In the genomic region with DNA sequence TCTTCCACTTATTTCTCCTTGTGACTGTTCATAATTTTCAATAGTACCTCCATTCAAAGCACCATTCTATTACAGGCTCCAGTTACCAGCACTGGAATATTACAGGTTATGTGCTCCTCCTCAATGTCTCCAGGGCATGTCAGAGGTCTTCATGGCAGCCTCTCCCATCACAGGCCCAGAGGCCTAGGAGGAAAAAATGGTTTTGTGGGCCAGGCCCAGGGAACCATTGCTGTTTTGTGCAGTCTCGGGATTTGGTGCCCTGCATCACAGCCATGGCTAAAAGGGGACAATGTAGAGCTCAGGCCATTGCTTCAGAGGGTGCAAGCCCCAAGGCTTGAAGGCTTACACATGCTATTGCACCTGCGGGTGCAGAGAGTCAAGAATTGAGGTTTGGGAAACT, we compare ENCODE assay signal across 3 cellular contexts.
TF ChIP-seq lines count a peak whose summit lies in the region.

No MANE protein-coding gene starts in this region.

TF ChIP-seq in A549, 52 proteins besides CTCF, POLR2A, EP300 and RAD21:
- TF ChIP-seq SREBF2 (IDR thresholded peaks at IDR 0.05): no peak
- no peak for TF ChIP-seq RNF2 (IDR thresholded peaks at IDR 0.05; ENCODE audit: borderline replicate concordance, low read depth)
- TF ChIP-seq RARB (CRISPR knock-in tag; IDR thresholded peaks at IDR 0.05): no peak
- no peak for TF ChIP-seq CHD2 (IDR thresholded peaks at IDR 0.05; ENCODE audit: low read length, partially characterized antibody)
- peak; percentile 89 for TF ChIP-seq ZFP36 (IDR thresholded peaks at IDR 0.05; ENCODE audit: borderline replicate concordance, partially characterized antibody)
- no peak for TF ChIP-seq EHMT2 (IDR thresholded peaks at IDR 0.05; ENCODE audit: low read depth)
- no peak for TF ChIP-seq JUNB (IDR thresholded peaks at IDR 0.05)
- TF ChIP-seq RFX5 (IDR thresholded peaks at IDR 0.05): no peak

TF ChIP-seq in HEK293, 187 proteins besides CTCF, POLR2A, EP300 and RAD21 (continues in another document):
- TF ChIP-seq TRIM28 (IDR thresholded peaks at IDR 0.05; ENCODE audit: borderline replicate concordance, low read length) (peak; percentile 91), ZNF202 (tag by site-specific recombination; IDR thresholded peaks at IDR 0.05; ENCODE audit: borderline replicate concordance) (no peak), SETDB1 (IDR thresholded peaks at IDR 0.05; ENCODE audit: insufficient read length, low read length) (peak; percentile 79), ZNF585B (tag by site-specific recombination; IDR thresholded peaks at IDR 0.05) (peak; percentile 99), ZNF416 (tag by site-specific recombination; IDR thresholded peaks at IDR 0.05) (no peak), ZNF132 (tag by site-specific recombination; IDR thresholded peaks at IDR 0.05; ENCODE audit: borderline replicate concordance) (no peak), ZNF560 (tag by site-specific recombination; IDR thresholded peaks at IDR 0.05; ENCODE audit: borderline replicate concordance) (no peak), GLIS2 (tag by site-specific recombination; IDR thresholded peaks at IDR 0.05) (no peak), ZNF292 (tag by site-specific recombination; IDR thresholded peaks at IDR 0.05; ENCODE audit: borderline replicate concordance, low read depth) (no peak), YY1 (tag by site-specific recombination; IDR thresholded peaks at IDR 0.05) (no peak), GLI2 (tag by site-specific recombination; IDR thresholded peaks at IDR 0.05; ENCODE audit: borderline replicate concordance, low read depth) (no peak), ZNF768 (tag by site-specific recombination; IDR thresholded peaks at IDR 0.05) (no peak), ZFP69B (tag by site-specific recombination; IDR thresholded peaks at IDR 0.05) (no peak), ZNF747 (tag by site-specific recombination; IDR thresholded peaks at IDR 0.05) (no peak)
- TF ChIP-seq, protein P1, sequence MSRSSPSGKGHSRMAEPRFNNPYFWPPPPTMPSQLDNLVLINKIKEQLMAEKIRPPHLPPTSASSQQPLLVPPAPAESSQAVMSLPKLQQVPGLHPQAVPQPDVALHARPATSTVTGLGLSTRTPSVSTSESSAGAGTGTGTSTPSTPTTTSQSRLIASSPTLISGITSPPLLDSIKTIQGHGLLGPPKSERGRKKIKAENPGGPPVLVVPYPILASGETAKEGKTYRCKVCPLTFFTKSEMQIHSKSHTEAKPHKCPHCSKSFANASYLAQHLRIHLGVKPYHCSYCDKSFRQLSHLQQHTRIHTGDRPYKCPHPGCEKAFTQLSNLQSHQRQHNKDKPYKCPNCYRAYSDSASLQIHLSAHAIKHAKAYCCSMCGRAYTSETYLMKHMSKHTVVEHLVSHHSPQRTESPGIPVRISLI (tag by site-specific recombination; IDR thresholded peaks at IDR 0.05): no peak
- TF ChIP-seq, protein P2, sequence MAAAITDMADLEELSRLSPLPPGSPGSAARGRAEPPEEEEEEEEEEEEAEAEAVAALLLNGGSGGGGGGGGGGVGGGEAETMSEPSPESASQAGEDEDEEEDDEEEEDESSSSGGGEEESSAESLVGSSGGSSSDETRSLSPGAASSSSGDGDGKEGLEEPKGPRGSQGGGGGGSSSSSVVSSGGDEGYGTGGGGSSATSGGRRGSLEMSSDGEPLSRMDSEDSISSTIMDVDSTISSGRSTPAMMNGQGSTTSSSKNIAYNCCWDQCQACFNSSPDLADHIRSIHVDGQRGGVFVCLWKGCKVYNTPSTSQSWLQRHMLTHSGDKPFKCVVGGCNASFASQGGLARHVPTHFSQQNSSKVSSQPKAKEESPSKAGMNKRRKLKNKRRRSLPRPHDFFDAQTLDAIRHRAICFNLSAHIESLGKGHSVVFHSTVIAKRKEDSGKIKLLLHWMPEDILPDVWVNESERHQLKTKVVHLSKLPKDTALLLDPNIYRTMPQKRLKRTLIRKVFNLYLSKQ (tag by site-specific recombination; IDR thresholded peaks at IDR 0.05; ENCODE audit: borderline replicate concordance): no peak
- TF ChIP-seq, protein P3, sequence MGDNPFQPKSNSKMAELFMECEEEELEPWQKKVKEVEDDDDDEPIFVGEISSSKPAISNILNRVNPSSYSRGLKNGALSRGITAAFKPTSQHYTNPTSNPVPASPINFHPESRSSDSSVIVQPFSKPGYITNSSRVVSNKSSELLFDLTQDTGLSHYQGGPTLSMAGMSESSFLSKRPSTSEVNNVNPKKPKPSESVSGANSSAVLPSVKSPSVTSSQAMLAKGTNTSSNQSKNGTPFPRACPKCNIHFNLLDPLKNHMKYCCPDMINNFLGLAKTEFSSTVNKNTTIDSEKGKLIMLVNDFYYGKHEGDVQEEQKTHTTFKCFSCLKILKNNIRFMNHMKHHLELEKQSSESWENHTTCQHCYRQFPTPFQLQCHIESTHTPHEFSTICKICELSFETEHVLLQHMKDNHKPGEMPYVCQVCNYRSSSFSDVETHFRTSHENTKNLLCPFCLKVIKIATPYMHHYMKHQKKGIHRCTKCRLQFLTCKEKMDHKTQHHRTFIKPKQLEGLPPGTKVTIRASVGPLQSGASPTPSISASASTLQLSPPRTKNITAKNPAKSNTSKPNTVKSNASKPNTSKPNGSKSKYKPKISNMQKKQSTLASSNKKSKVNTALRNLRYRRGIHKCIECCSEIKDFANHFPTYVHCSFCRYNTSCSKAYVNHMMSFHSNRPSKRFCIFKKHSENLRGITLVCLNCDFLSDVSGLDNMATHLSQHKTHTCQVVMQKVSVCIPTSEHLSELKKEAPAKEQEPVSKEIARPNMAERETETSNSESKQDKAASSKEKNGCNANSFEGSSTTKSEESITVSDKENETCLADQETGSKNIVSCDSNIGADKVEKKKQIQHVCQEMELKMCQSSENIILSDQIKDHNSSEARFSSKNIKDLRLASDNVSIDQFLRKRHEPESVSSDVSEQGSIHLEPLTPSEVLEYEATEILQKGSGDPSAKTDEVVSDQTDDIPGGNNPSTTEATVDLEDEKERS (tag by site-specific recombination; IDR thresholded peaks at IDR 0.05): peak; percentile 15; the same call in 1 of the 2 replicates
- TF ChIP-seq, protein P4, sequence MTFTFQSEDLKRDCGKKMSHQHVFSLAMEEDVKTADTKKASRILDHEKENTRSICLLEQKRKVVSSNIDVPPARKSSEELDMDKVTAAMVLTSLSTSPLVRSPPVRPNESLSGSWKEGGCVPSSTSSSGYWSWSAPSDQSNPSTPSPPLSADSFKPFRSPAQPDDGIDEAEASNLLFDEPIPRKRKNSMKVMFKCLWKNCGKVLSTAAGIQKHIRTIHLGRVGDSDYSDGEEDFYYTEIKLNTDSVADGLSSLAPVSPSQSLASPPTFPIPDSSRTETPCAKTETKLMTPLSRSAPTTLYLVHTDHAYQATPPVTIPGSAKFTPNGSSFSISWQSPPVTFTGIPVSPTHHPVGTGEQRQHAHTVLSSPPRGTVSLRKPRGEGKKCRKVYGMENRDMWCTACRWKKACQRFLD (tag by site-specific recombination; IDR thresholded peaks at IDR 0.05): no peak
- TF ChIP-seq, protein P5, sequence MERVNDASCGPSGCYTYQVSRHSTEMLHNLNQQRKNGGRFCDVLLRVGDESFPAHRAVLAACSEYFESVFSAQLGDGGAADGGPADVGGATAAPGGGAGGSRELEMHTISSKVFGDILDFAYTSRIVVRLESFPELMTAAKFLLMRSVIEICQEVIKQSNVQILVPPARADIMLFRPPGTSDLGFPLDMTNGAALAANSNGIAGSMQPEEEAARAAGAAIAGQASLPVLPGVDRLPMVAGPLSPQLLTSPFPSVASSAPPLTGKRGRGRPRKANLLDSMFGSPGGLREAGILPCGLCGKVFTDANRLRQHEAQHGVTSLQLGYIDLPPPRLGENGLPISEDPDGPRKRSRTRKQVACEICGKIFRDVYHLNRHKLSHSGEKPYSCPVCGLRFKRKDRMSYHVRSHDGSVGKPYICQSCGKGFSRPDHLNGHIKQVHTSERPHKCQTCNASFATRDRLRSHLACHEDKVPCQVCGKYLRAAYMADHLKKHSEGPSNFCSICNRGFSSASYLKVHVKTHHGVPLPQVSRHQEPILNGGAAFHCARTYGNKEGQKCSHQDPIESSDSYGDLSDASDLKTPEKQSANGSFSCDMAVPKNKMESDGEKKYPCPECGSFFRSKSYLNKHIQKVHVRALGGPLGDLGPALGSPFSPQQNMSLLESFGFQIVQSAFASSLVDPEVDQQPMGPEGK (tag by site-specific recombination; IDR thresholded peaks at IDR 0.05): no peak

TF ChIP-seq in K562, 482 proteins besides CTCF, POLR2A, EP300 and RAD21:
- TF ChIP-seq CBX5 (IDR thresholded peaks at IDR 0.05; ENCODE audit: borderline replicate concordance, low read depth) (peak; percentile 52; the same call in 1 of the 2 replicates), TRIM28 (IDR thresholded peaks at IDR 0.05) (0 out of 2 replicates have a peak, but pooled peaks have one; percentile 54), CBX3 (IDR thresholded peaks at IDR 0.05; ENCODE audit: borderline replicate concordance in 1 of 2, low read length in 2 of 2) (peak in 1 of 2 experiments; percentile 42; a peak in 1 of 3 replicates), CREM (IDR thresholded peaks at IDR 0.05; ENCODE audit: low read depth) (no peak), ZEB2 (IDR thresholded peaks at IDR 0.05) (no peak), ZFP36 (IDR thresholded peaks at IDR 0.05; ENCODE audit: low read depth, low read length, partially characterized antibody) (peak; percentile 89), TGIF2 (CRISPR knock-in tag; IDR thresholded peaks at IDR 0.05) (no peak), PTTG1 (tag; IDR thresholded peaks at IDR 0.05; ENCODE audit: low read depth) (no peak), ARID2 (IDR thresholded peaks at IDR 0.05) (no peak)
- TF ChIP-seq, protein P6, sequence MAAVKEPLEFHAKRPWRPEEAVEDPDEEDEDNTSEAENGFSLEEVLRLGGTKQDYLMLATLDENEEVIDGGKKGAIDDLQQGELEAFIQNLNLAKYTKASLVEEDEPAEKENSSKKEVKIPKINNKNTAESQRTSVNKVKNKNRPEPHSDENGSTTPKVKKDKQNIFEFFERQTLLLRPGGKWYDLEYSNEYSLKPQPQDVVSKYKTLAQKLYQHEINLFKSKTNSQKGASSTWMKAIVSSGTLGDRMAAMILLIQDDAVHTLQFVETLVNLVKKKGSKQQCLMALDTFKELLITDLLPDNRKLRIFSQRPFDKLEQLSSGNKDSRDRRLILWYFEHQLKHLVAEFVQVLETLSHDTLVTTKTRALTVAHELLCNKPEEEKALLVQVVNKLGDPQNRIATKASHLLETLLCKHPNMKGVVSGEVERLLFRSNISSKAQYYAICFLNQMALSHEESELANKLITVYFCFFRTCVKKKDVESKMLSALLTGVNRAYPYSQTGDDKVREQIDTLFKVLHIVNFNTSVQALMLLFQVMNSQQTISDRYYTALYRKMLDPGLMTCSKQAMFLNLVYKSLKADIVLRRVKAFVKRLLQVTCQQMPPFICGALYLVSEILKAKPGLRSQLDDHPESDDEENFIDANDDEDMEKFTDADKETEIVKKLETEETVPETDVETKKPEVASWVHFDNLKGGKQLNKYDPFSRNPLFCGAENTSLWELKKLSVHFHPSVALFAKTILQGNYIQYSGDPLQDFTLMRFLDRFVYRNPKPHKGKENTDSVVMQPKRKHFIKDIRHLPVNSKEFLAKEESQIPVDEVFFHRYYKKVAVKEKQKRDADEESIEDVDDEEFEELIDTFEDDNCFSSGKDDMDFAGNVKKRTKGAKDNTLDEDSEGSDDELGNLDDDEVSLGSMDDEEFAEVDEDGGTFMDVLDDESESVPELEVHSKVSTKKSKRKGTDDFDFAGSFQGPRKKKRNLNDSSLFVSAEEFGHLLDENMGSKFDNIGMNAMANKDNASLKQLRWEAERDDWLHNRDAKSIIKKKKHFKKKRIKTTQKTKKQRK (IDR thresholded peaks at IDR 0.05; ENCODE audit: borderline replicate concordance, low read depth, low read length): peak; percentile 53; the same call in 1 of the 2 replicates
